ENCODE assay signal across 17 cellular contexts in the genomic region with DNA sequence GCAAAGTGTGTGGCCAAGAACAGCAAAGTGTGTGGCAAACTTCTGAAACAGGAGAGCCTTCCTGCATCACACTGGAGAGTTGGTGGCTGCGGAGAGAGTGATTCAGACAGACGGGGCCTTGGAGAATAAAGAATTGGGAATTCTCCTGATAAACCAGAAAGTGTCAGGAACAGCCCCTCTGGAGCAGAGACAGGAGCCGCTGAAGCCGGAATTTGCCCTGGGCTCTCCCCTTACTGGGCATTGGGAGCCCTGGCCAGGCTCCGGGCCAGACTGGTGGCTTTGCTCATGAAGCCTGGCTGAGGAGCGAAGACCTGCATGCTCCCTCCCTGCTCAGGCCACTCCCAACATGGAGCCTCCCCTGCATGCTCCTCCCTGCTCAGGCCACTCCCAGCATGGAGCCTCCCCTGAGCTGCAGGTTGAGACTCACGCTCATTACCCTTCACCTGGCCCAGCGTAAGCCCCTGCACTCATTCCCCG. TPM values are rescaled to one million over a fixed set of nuclear protein-coding genes. Genes with fewer than 3 reads are reported as not detected.
A peak's percentile ranks its signal among the peaks of the same experiment; 100 is the strongest.
DNase-seq lines count a peak whose midpoint lies in the region; ATAC-seq and TF ChIP-seq lines count a peak whose summit lies in the region.
"Had no signal": no experiment of that assay in that cellular context is flagged by ENCODE, and none has a peak within 500 bp of the region (broad histone marks: within the 10 kb centered on the region; RNA-seq: fewer than 3 reads in every experiment).

No MANE protein-coding gene starts in this region.

- no peak overlapping the region for H3K4me3 ChIP-seq in coronary artery
- no peak overlapping the region for H3K4me3 ChIP-seq in heart right ventricle
- H3K4me3 ChIP-seq: gastroesophageal sphincter had no signal

- intact Hi-C loops in heart right ventricle (cut with DNase I), result no loop called here

- H3K27ac ChIP-seq in coronary artery, result no peak overlapping the region
- no peak overlapping the region for H3K27ac ChIP-seq in heart right ventricle

- DNase-seq in LHCN-M2 (ENCODE audit: low read depth) (peak; percentile 6), coronary artery (ENCODE audit: low spot score) (peak; percentile 62), left kidney (ENCODE audit: low read depth, low spot score) (peak; percentile 22), stromal cell of bone marrow (ENCODE audit: low read depth) (peak; percentile 94), NCI-H345 treated with DMSO at 0.1 percent for 48 hours (lab: John Stamatoyannopoulos, UW; ENCODE audit: unreplicated experiment) (no peak), NCI-H187 treated with DMSO at 0.1 percent for 48 hours (lab: John Stamatoyannopoulos, UW) (no peak), heart right ventricle (no peak)
- no peak for DNase-seq in activated naive CD4-positive, alpha-beta T cell (lab: John Stamatoyannopoulos, UW)
- DNase-seq: activated CD4-positive, alpha-beta T cell treated with anti-CD3 and anti-CD28 coated beads, Interleukin-2, amount 10 ng/mL, durations not matched to agents 24 days and 14 days; activated CD8-positive, alpha-beta memory T cell treated with anti-CD3 and anti-CD28 coated beads, Interleukin-2, amount 50 U/mL, for 48 hours; AML-193; anterior cingulate cortex; GDM1; left ventricle myocardium superior; NCI-H187; NCI-H345 had no signal

- no peaks in the 10 kb centered on the region for H3K9me3 ChIP-seq in heart right ventricle
- H3K9me3 ChIP-seq: gastroesophageal sphincter had no signal

- H3K27me3 ChIP-seq in heart right ventricle, result peaks cover 0 to 31% (median 16%) of the 10 kb centered on the region in 7 donors
- H3K27me3 ChIP-seq: gastroesophageal sphincter had no signal

- no peaks in the 10 kb centered on the region for H3K4me1 ChIP-seq in heart right ventricle

- H3K36me3 ChIP-seq in heart right ventricle, result no peaks in the 10 kb centered on the region
- H3K36me3 ChIP-seq: gastroesophageal sphincter had no signal

- no peak for ATAC-seq in heart right ventricle
- ATAC-seq: gastroesophageal sphincter, left ventricle myocardium superior had no signal

- TF ChIP-seq CTCF in coronary artery (IDR thresholded peaks at IDR 0.05) (no peak), heart right ventricle (IDR thresholded peaks at IDR 0.05) (no peak)

- 83 to 84% methylated on average over 9 of the region's 9 CpGs for WGBS in heart right ventricle, 2 donors

RNA-seq across cellular contexts. Expression of gene PITPNM3, which starts 47.0 kb away (rescaled TPM):
- 1.5 TPM in 2 replicates for total RNA-seq in LHCN-M2 (2014; rRNA removed)
- polyA plus RNA-seq in LHCN-M2 (2012), result 1.9 TPM
- total RNA-seq in heart right ventricle, result under 1 TPM; 0.12 to 0.70 (median 0.35) TPM
- polyA plus RNA-seq in heart right ventricle, result under 1 TPM; 0.17 to 0.37 TPM

Comparison
In these comparisons a context has a peak if more than half of its experiments do, and no peak if none do; other contexts are left out.
1. DNase-seq: peak in LHCN-M2 (single experiment), coronary artery (single experiment), left kidney (single experiment) and stromal cell of bone marrow (single experiment); none in NCI-H345 treated with DMSO at 0.1 percent for 48 hours (single experiment), NCI-H187 treated with DMSO at 0.1 percent for 48 hours (single experiment), heart right ventricle (0 of 2) and activated naive CD4-positive, alpha-beta T cell (0 of 4).